20 cellular contexts compared by ENCODE assay signal in the genomic region with DNA sequence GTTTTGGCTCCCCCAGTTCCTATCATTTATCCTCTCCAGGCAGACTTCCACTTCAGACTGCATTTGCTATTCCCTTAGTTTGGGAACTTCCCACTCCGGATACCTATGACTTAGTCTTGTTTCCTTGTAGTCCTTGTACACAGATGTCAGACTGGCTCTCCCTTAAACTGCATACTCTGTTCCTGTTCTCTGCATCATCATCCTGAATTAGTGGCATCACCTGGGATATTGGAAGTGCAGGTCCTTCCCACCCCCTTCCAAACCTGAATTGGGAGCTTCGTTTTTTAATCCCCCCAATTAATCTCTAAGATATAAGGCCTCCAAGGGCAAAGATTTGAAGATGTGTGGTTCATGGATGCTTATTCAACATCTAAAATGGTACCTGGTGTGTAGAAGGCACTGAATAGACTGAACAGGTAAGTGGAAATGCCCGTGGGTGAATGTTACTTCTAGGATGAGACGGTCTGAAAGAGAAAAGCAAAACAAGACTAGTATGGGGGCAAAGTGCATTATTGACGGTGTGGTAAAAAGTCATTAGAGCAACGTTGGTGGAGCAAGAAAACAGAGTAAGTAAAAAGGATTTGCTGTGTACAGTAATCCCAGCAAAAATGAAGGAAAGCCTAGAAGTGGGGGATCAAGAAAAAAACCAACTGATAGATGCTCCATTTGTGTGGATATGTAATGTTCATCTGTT. TPM values are rescaled to one million over a fixed set of nuclear protein-coding genes. Genes with fewer than 3 reads are reported as not detected.
DNase-seq lines count a peak whose midpoint lies in the region; ATAC-seq and FAIRE-seq lines count a peak whose summit lies in the region.
"Had no signal": no experiment of that assay in that cellular context is flagged by ENCODE, and none has a peak within 500 bp of the region (broad histone marks: within the 10 kb centered on the region; RNA-seq: fewer than 3 reads in every experiment).

No MANE protein-coding gene starts in this region.

- H3K4me2 ChIP-seq in GM23248 (ENCODE audit: unreplicated experiment): no peak overlapping the region

- in situ Hi-C loops in GM23248 (cut with MboI): no loop called here

- no peak overlapping the region for H3K4me3 ChIP-seq in HUES48 (ENCODE audit: low read depth, low read length)
- H3K4me3 ChIP-seq in GM23248: no peak overlapping the region
- H3K4me3 ChIP-seq: colonic mucosa, left ventricle myocardium inferior, psoas muscle had no signal

- H3K4me1 ChIP-seq in HUES48 (ENCODE audit: control insufficient read depth, insufficient read depth, low read length) (no peaks in the 10 kb centered on the region; the same call in 1 of the 2 replicates), GM23248 (ENCODE audit: insufficient read depth) (no peaks in the 10 kb centered on the region)
- H3K4me1 ChIP-seq: colonic mucosa had no signal

- H3K4me3 Mint-ChIP-seq in T-helper 2 cell treated with Interferon-gamma antibody and Interleukin-4, amounts not matched to agents 5 μg/mL and 100 μg/mL, for 36 hours: no peak overlapping the region
- H3K4me3 Mint-ChIP-seq in activated T-helper 2 cell treated with anti-CD3 and anti-CD28 coated beads, Interferon-gamma antibody, Interleukin-2, Interleukin-4, amounts not matched to agents 10 μg/mL and 5 μg/mL and 100 μg/mL, durations not matched to agents 14 hours and 24 hours and 36 hours (ENCODE audit: low read depth): no peak overlapping the region
- no peak overlapping the region for H3K4me3 Mint-ChIP-seq in naive thymus-derived CD8-positive, alpha-beta T cell
- H3K4me3 Mint-ChIP-seq: activated CD4-positive, alpha-beta T cell treated with anti-CD3 and anti-CD28 coated beads, Interleukin-2, amount 10 ng/mL, durations not matched to agents 7 days and 5 days; activated T-helper 17 cell treated with anti-CD3 and anti-CD28 coated beads, Interleukin-2, amount 50 U/mL, for 72 hours had no signal

- H3F3A ChIP-seq in GM23248 (ENCODE audit: insufficient read depth): peaks cover 35% of the 10 kb centered on the region; the same call in 1 of the 2 replicates

- H3K27me3 ChIP-seq in HUES48 (ENCODE audit: control insufficient read depth, insufficient read depth, low read length) (no peaks in the 10 kb centered on the region), GM23248 (replicated peaks; ENCODE audit: insufficient read depth) (no peaks in the 10 kb centered on the region)
- H3K27me3 ChIP-seq: colonic mucosa had no signal

- ATAC-seq in naive thymus-derived CD8-positive, alpha-beta T cell: no peak
- ATAC-seq: activated T-helper 17 cell treated with anti-CD3 and anti-CD28 coated beads, Interleukin-2, amount 50 U/mL, for 72 hours; psoas muscle; stimulated activated naive CD8-positive, alpha-beta T cell treated with anti-CD3 and anti-CD28 coated beads, Interleukin-15, Interleukin-2, amounts not matched to agents 100 U/mL and 50 U/mL, for 24 hours had no signal

- peaks cover 12% of the 10 kb centered on the region for H3K79me2 ChIP-seq in GM23248 (ENCODE audit: insufficient read depth)

- H3K27ac Mint-ChIP-seq in T-helper 2 cell treated with Interferon-gamma antibody and Interleukin-4, amounts not matched to agents 5 μg/mL and 100 μg/mL, for 36 hours: peak overlapping the region; percentile 19
- H3K27ac Mint-ChIP-seq in activated T-helper 2 cell treated with anti-CD3 and anti-CD28 coated beads, Interferon-gamma antibody, Interleukin-2, Interleukin-4, amounts not matched to agents 10 μg/mL and 5 μg/mL and 100 μg/mL, durations not matched to agents 14 hours and 24 hours and 36 hours: peak overlapping the region; percentile 5
- peak overlapping the region in 6 of 10 donors; percentile 5 to 68 (median 20) for H3K27ac Mint-ChIP-seq in naive thymus-derived CD8-positive, alpha-beta T cell
- H3K27ac Mint-ChIP-seq: activated CD4-positive, alpha-beta T cell treated with anti-CD3 and anti-CD28 coated beads, Interleukin-2, amount 10 ng/mL, durations not matched to agents 7 days and 5 days; activated T-helper 17 cell treated with anti-CD3 and anti-CD28 coated beads, Interleukin-2, amount 50 U/mL, for 72 hours had no signal

- 78 to 79% methylated on average over 6 of the region's 6 CpGs for WGBS in GM23248 (ENCODE audit: low coverage in 1 of 2, low lambda C conversion rate in 2 of 2, missing lambda C conversion rate in 2 of 2), 2 experiments

- H3K9ac ChIP-seq in HUES48 (ENCODE audit: low read depth, low read length): no peak overlapping the region
- no peak overlapping the region for H3K9ac ChIP-seq in GM23248

- H3K36me3 ChIP-seq in HUES48 (ENCODE audit: control insufficient read depth, insufficient read depth, low read length) (peaks cover 58% of the 10 kb centered on the region), GM23248 (ENCODE audit: low read depth) (peaks cover 50% of the 10 kb centered on the region)
- H3K36me3 ChIP-seq: colonic mucosa had no signal

- no peak for FAIRE-seq in RCC 7860 (lab: Jason Lieb, UNC)
- FAIRE-seq: A204.1, frontal cortex had no signal

- no peaks in the 10 kb centered on the region for H3K9me3 Mint-ChIP-seq in T-helper 2 cell treated with Interferon-gamma antibody and Interleukin-4, amounts not matched to agents 5 μg/mL and 100 μg/mL, for 36 hours
- H3K9me3 Mint-ChIP-seq in activated T-helper 2 cell treated with anti-CD3 and anti-CD28 coated beads, Interferon-gamma antibody, Interleukin-2, Interleukin-4, amounts not matched to agents 10 μg/mL and 5 μg/mL and 100 μg/mL, durations not matched to agents 14 hours and 24 hours and 36 hours: no peaks in the 10 kb centered on the region
- H3K9me3 Mint-ChIP-seq in naive thymus-derived CD8-positive, alpha-beta T cell: no peaks in the 10 kb centered on the region
- H3K9me3 Mint-ChIP-seq: activated CD4-positive, alpha-beta T cell treated with anti-CD3 and anti-CD28 coated beads, Interleukin-2, amount 10 ng/mL, durations not matched to agents 7 days and 5 days; activated T-helper 17 cell treated with anti-CD3 and anti-CD28 coated beads, Interleukin-2, amount 50 U/mL, for 72 hours had no signal

- peaks cover 50% of the 10 kb centered on the region for H3K36me3 Mint-ChIP-seq in T-helper 2 cell treated with Interferon-gamma antibody and Interleukin-4, amounts not matched to agents 5 μg/mL and 100 μg/mL, for 36 hours (ENCODE audit: low read depth)
- H3K36me3 Mint-ChIP-seq in activated T-helper 2 cell treated with anti-CD3 and anti-CD28 coated beads, Interferon-gamma antibody, Interleukin-2, Interleukin-4, amounts not matched to agents 10 μg/mL and 5 μg/mL and 100 μg/mL, durations not matched to agents 14 hours and 24 hours and 36 hours (ENCODE audit: low read depth): peaks cover 74% of the 10 kb centered on the region
- H3K36me3 Mint-ChIP-seq in naive thymus-derived CD8-positive, alpha-beta T cell: peaks cover 0 to 47% (median 9%) of the 10 kb centered on the region in 3 donors

- no peak for DNase-seq in T-helper 2 cell treated with Interferon-gamma antibody and Interleukin-4, amounts not matched to agents 5 μg/mL and 100 μg/mL, for 36 hours (ENCODE audit: low spot score)
- DNase-seq in T-helper 2 cell (no peak), SKM-1 (lab: John Stamatoyannopoulos, UW; ENCODE audit: unreplicated experiment) (no peak), RCC 7860 (ENCODE audit: low spot score) (no peak), GM23248 (no peak)
- no peak for DNase-seq in activated T-helper 2 cell treated with anti-CD3 and anti-CD28 coated beads, Interferon-gamma antibody, Interleukin-2, Interleukin-4, amounts not matched to agents 10 μg/mL and 5 μg/mL and 100 μg/mL, durations not matched to agents 14 hours and 24 hours and 36 hours (ENCODE audit: low spot score)
- DNase-seq in naive thymus-derived CD8-positive, alpha-beta T cell: no peak
- DNase-seq: activated CD4-positive, alpha-beta T cell treated with anti-CD3 and anti-CD28 coated beads, Interleukin-2, amount 10 ng/mL, durations not matched to agents 7 days and 5 days; colonic mucosa; left ventricle myocardium inferior; NCI-H1694; psoas muscle; SIG-M5; stimulated activated naive CD8-positive, alpha-beta T cell treated with anti-CD3 and anti-CD28 coated beads, Interleukin-15, Interleukin-2, amounts not matched to agents 100 U/mL and 50 U/mL, for 24 hours had no signal

- peak overlapping the region; percentile 29 for H3K27ac ChIP-seq in HUES48 (ENCODE audit: low read depth, low read length)
- H3K27ac ChIP-seq in GM23248: no peak overlapping the region
- H3K27ac ChIP-seq: C4-2B, colonic mucosa, HL-60, left ventricle myocardium inferior, psoas muscle had no signal

- no peaks in the 10 kb centered on the region for H4K20me1 ChIP-seq in GM23248 (ENCODE audit: insufficient read depth)

- H3K9me3 ChIP-seq in HUES48 (ENCODE audit: control insufficient read depth, insufficient read depth, low read length) (no peaks in the 10 kb centered on the region), GM23248 (ENCODE audit: low read depth) (no peaks in the 10 kb centered on the region)
- H3K9me3 ChIP-seq: colonic mucosa, left ventricle myocardium inferior, psoas muscle had no signal

- POLR2A ChIA-PET in naive thymus-derived CD8-positive, alpha-beta T cell (lab: Charles Lee): no interaction called here

- no peaks in the 10 kb centered on the region for H3K27me3 Mint-ChIP-seq in T-helper 2 cell treated with Interferon-gamma antibody and Interleukin-4, amounts not matched to agents 5 μg/mL and 100 μg/mL, for 36 hours (ENCODE audit: low read depth)
- H3K27me3 Mint-ChIP-seq in activated T-helper 2 cell treated with anti-CD3 and anti-CD28 coated beads, Interferon-gamma antibody, Interleukin-2, Interleukin-4, amounts not matched to agents 10 μg/mL and 5 μg/mL and 100 μg/mL, durations not matched to agents 14 hours and 24 hours and 36 hours (ENCODE audit: low read depth): no peaks in the 10 kb centered on the region
- no peaks in the 10 kb centered on the region for H3K27me3 Mint-ChIP-seq in naive thymus-derived CD8-positive, alpha-beta T cell
- H3K27me3 Mint-ChIP-seq: activated CD4-positive, alpha-beta T cell treated with anti-CD3 and anti-CD28 coated beads, Interleukin-2, amount 10 ng/mL, durations not matched to agents 7 days and 5 days; activated T-helper 17 cell treated with anti-CD3 and anti-CD28 coated beads, Interleukin-2, amount 50 U/mL, for 72 hours had no signal

- intact Hi-C loops in activated T-helper 2 cell treated with anti-CD3 and anti-CD28 coated beads, Interferon-gamma antibody, Interleukin-2, Interleukin-4, amounts not matched to agents 10 μg/mL and 5 μg/mL and 100 μg/mL, durations not matched to agents 14 hours and 24 hours and 36 hours (cut with micrococcal nuclease): no loop called here

- H2AFZ ChIP-seq in GM23248: no peak overlapping the region

- peaks cover 20% of the 10 kb centered on the region for H3K4me1 Mint-ChIP-seq in T-helper 2 cell treated with Interferon-gamma antibody and Interleukin-4, amounts not matched to agents 5 μg/mL and 100 μg/mL, for 36 hours (ENCODE audit: low read depth)
- H3K4me1 Mint-ChIP-seq in activated T-helper 2 cell treated with anti-CD3 and anti-CD28 coated beads, Interferon-gamma antibody, Interleukin-2, Interleukin-4, amounts not matched to agents 10 μg/mL and 5 μg/mL and 100 μg/mL, durations not matched to agents 14 hours and 24 hours and 36 hours (ENCODE audit: low read depth): peaks cover 32% of the 10 kb centered on the region
- H3K4me1 Mint-ChIP-seq in naive thymus-derived CD8-positive, alpha-beta T cell: peaks cover 7 to 25% (median 18%) of the 10 kb centered on the region in 4 donors

- no peaks in the 10 kb centered on the region for H3K9me2 ChIP-seq in GM23248 (ENCODE audit: insufficient read depth)

RNA-seq across cellular contexts. Expression of gene MIR17HG, which starts 9.6 kb away (rescaled TPM):
- total RNA-seq in activated T-helper 2 cell treated with anti-CD3 and anti-CD28 coated beads, Interferon-gamma antibody, Interleukin-2, Interleukin-4, amounts not matched to agents 10 μg/mL and 5 μg/mL and 100 μg/mL, durations not matched to agents 14 hours and 24 hours and 36 hours: 32.5 and 32.8 TPM in 2 replicates
- 10 to 100 TPM; 15.8 to 17.5 TPM for total RNA-seq in naive thymus-derived CD8-positive, alpha-beta T cell
- polyA plus RNA-seq in naive thymus-derived CD8-positive, alpha-beta T cell: under 1 TPM; 0.24 to 0.74 (median 0.47) TPM
- total RNA-seq in GM23248 (2014; rRNA removed; shearing (Covaris generic)): 0.43 and 2.5 TPM in 2 replicates
- polyA plus RNA-seq in GM23248 (2016; fragmentation: Nextera tagmentation; extraction: Ambion mirVana): 0.20 and 0.27 TPM in 2 replicates

RNA-seq across cellular contexts. Expression of gene GPC5, which starts 41.4 kb away (rescaled TPM):
- 0.57 and 1.1 TPM in 2 replicates for total RNA-seq in activated T-helper 2 cell treated with anti-CD3 and anti-CD28 coated beads, Interferon-gamma antibody, Interleukin-2, Interleukin-4, amounts not matched to agents 10 μg/mL and 5 μg/mL and 100 μg/mL, durations not matched to agents 14 hours and 24 hours and 36 hours
- not detected for total RNA-seq in naive thymus-derived CD8-positive, alpha-beta T cell
- polyA plus RNA-seq in naive thymus-derived CD8-positive, alpha-beta T cell: not detected
- 0.32 TPM in 1 of 2 replicates, not detected in the other for total RNA-seq in GM23248 (2014; rRNA removed; shearing (Covaris generic))
- polyA plus RNA-seq in GM23248 (2016; fragmentation: Nextera tagmentation; extraction: Ambion mirVana): not detected in 2 replicates
- total RNA-seq: psoas muscle had no signal
